Comparison of ENCODE assay signal across 27 cellular contexts in the genomic region with DNA sequence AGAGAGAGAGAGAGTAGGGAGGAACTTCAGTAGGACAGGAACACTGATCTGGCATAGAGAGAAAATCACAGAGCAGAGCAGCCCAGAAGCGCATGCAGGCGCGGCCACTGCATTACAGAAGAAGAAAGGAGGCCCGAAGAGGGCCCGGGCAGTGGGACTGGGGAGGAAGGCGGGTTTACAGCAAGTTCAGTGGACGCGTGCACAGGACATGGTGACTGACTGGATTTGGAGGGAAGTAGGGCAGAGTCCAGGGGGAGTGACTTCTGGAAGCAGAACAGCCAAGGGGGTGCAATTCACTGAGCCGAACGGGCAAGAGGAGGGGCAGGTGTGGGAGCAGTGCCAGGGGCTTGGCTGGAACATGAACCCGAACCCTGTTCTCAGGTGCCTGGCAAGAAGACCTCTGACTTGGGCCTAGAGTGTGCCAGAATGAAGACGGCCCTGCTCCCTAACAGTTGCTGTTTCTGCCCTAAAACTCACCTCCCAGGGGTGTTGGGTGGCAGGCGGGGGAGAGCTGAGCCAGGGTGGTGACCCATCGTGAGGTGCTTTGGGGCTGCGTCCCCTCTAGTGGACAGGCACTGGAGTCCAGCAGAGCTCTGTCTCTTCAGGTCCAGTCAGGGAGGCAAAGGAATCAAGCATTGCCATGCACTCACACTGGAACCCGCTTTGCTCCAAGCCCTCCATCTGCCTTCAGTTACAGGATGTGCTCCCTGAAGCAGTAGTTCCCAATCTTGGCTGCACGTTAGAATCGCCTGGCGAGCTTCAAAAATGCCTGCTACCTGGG.
DNase-seq lines count a peak whose midpoint lies in the region; ATAC-seq, FAIRE-seq and TF ChIP-seq lines count a peak whose summit lies in the region.
"Had no signal": no experiment of that assay in that cellular context is flagged by ENCODE, and none has a peak within 500 bp of the region (broad histone marks: within the 10 kb centered on the region; RNA-seq: fewer than 3 reads in every experiment).

No MANE protein-coding gene starts in this region.

- no peak overlapping the region for H3K9ac ChIP-seq in PC-3 (ENCODE audit: low read length)
- no peak overlapping the region for H3K9ac ChIP-seq in trophoblast cell (ENCODE audit: low read length)

- peak overlapping the region in 3 of 4 donors; percentile 69 to 91 (median 85) for H3K27ac ChIP-seq in Peyer's patch
- no peak overlapping the region for H3K27ac ChIP-seq in PC-3 (ENCODE audit: low read length)
- H3K27ac ChIP-seq in trophoblast cell (ENCODE audit: low read depth, low read length): no peak overlapping the region
- H3K27ac ChIP-seq: HL-60, neutrophil had no signal

- H3K9me3 Mint-ChIP-seq in Caco-2 (ENCODE audit: unreplicated experiment): no peaks in the 10 kb centered on the region
- no peaks in the 10 kb centered on the region for H3K9me3 Mint-ChIP-seq in naive B cell
- H3K9me3 Mint-ChIP-seq: activated CD4-positive, alpha-beta T cell treated with anti-CD3 and anti-CD28 coated beads, Interleukin-2, amount 10 ng/mL, durations not matched to agents 7 days and 5 days; activated naive CD4-positive, alpha-beta T cell treated with anti-CD3 and anti-CD28 coated beads, Interleukin-2, amount 50 U/mL, for 24 hours; CD8-positive, alpha-beta T cell; mesothelial cell of epicardium had no signal

- H3K4me3 ChIP-seq in Caco-2 (ENCODE audit: low read depth, low read length): no peak overlapping the region
- no peak overlapping the region for H3K4me3 ChIP-seq in Peyer's patch
- no peak overlapping the region for H3K4me3 ChIP-seq in PC-3 (ENCODE audit: low read length)
- no peak overlapping the region for H3K4me3 ChIP-seq in trophoblast cell (ENCODE audit: low read depth, low read length)
- H3K4me3 ChIP-seq: HAP-1 had no signal

- H2BK5ac ChIP-seq in trophoblast cell (ENCODE audit: low read depth, low read length, poor library complexity): no peak overlapping the region

- H2AFZ ChIP-seq in PC-3 (ENCODE audit: low read length) (no peak overlapping the region), trophoblast cell (ENCODE audit: insufficient read depth, low read length, poor library complexity) (no peak overlapping the region)

- H3K4me1 ChIP-seq in Caco-2 (peaks cover 22% of the 10 kb centered on the region), Peyer's patch (peaks cover 0 to 36% (median 1%) of the 10 kb centered on the region in 4 donors), PC-3 (ENCODE audit: insufficient read depth, low read length) (no peaks in the 10 kb centered on the region), trophoblast cell (ENCODE audit: control insufficient read depth in 1 of 2, insufficient read depth in 2 of 2, low read length in 2 of 2) (peaks cover 8 to 13% of the 10 kb centered on the region in 2 experiments)
- H3K4me1 ChIP-seq: HAP-1 had no signal

- no peak overlapping the region for H2AK5ac ChIP-seq in trophoblast cell (ENCODE audit: low read length)

- H3K14ac ChIP-seq in trophoblast cell (ENCODE audit: low read length): no peak overlapping the region

- H3K79me1 ChIP-seq in trophoblast cell (ENCODE audit: low read length): no peaks in the 10 kb centered on the region

- no peak overlapping the region for H4K12ac ChIP-seq in trophoblast cell (ENCODE audit: low read depth, low read length)

- no peak overlapping the region for H4K8ac ChIP-seq in trophoblast cell (ENCODE audit: low read depth, low read length)

- no peak overlapping the region for H3K18ac ChIP-seq in trophoblast cell (ENCODE audit: low read length)

- H3K27me3 Mint-ChIP-seq in Caco-2 (ENCODE audit: insufficient read depth, unreplicated experiment): no peaks in the 10 kb centered on the region
- peaks cover 0 to 11% (median 5%) of the 10 kb centered on the region in 3 donors for H3K27me3 Mint-ChIP-seq in naive B cell

- no CpG with 5 or more reads among the region's 19 CpGs for WGBS in trophoblast cell (ENCODE audit: extremely low coverage, insufficient coverage, insufficient read length)

- no peak overlapping the region for H3K4ac ChIP-seq in trophoblast cell (ENCODE audit: low read depth, low read length)

- H3K36me3 Mint-ChIP-seq in Caco-2 (ENCODE audit: insufficient read depth, unreplicated experiment): no peaks in the 10 kb centered on the region
- H3K36me3 Mint-ChIP-seq in naive B cell: no peaks in the 10 kb centered on the region
- H3K36me3 Mint-ChIP-seq: activated naive CD4-positive, alpha-beta T cell treated with anti-CD3 and anti-CD28 coated beads, Interleukin-2, amount 50 U/mL, for 24 hours; CD8-positive, alpha-beta T cell; mesothelial cell of epicardium had no signal

- H3K9me3 ChIP-seq in Caco-2 (no peaks in the 10 kb centered on the region), Peyer's patch (no peaks in the 10 kb centered on the region), PC-3 (ENCODE audit: low read length) (no peaks in the 10 kb centered on the region), trophoblast cell (ENCODE audit: insufficient read depth, low read depth, low read length) (no peaks in the 10 kb centered on the region)
- H3K9me3 ChIP-seq: HAP-1, neutrophil had no signal

- BruUV-seq in Caco-2 (replicated peaks; lab: Mats Ljungman, UMichigan) (no TSS peak), PC-3 (replicated peaks; lab: Mats Ljungman, UMichigan) (no TSS peak)

- H3K4me2 ChIP-seq in PC-3 (ENCODE audit: low read length) (no peak overlapping the region), trophoblast cell (ENCODE audit: low read length) (no peak overlapping the region)

- no peak for ATAC-seq in naive B cell (ENCODE audit: low read depth in 2 of 2)
- ATAC-seq in PC-3: no peak
- ATAC-seq: CD8-positive, alpha-beta T cell had no signal

- H3K23ac ChIP-seq in trophoblast cell (ENCODE audit: low read length): no peak overlapping the region

- H3K79me2 ChIP-seq in PC-3 (ENCODE audit: low read length): no peaks in the 10 kb centered on the region
- H3K79me2 ChIP-seq in trophoblast cell (ENCODE audit: control insufficient read depth, insufficient read depth, low read length, poor library complexity): no peaks in the 10 kb centered on the region

- POLR2A ChIA-PET in Caco-2 (lab: Charles Lee) (no interaction called here), GM10248 (lab: Yijun Ruan, JAX) (no interaction called here), PC-3 (lab: Charles Lee; ENCODE audit: unreplicated experiment) (no interaction called here)

- H3K27ac Mint-ChIP-seq in Caco-2 (ENCODE audit: unreplicated experiment): peak overlapping the region; percentile 73
- H3K27ac Mint-ChIP-seq in naive B cell: peak overlapping the region in 3 of 6 donors; percentile 20 to 76 (median 37)
- H3K27ac Mint-ChIP-seq: activated CD4-positive, alpha-beta T cell treated with anti-CD3 and anti-CD28 coated beads, Interleukin-2, amount 10 ng/mL, durations not matched to agents 7 days and 5 days; activated naive CD4-positive, alpha-beta T cell treated with anti-CD3 and anti-CD28 coated beads, Interleukin-2, amount 50 U/mL, for 24 hours; CD8-positive, alpha-beta T cell; mesothelial cell of epicardium; progenitor cell of endocrine pancreas had no signal

- no peak overlapping the region for H2BK120ac ChIP-seq in trophoblast cell (ENCODE audit: insufficient read depth, low read length, poor library complexity)

- H3F3A ChIP-seq in PC-3 (ENCODE audit: low read length, unreplicated experiment): no peaks in the 10 kb centered on the region

- intact Hi-C loops in Caco-2 (cut with micrococcal nuclease; ENCODE audit: unreplicated experiment) (no loop called here), PC-3 (cut with micrococcal nuclease) (no loop called here)

- no peaks in the 10 kb centered on the region for H3K36me3 ChIP-seq in Caco-2 (ENCODE audit: control insufficient read depth, insufficient read depth, low read length)
- no peaks in the 10 kb centered on the region for H3K36me3 ChIP-seq in Peyer's patch
- H3K36me3 ChIP-seq in PC-3 (ENCODE audit: low read depth, low read length): no peaks in the 10 kb centered on the region
- H3K36me3 ChIP-seq in trophoblast cell (ENCODE audit: control insufficient read depth in 1 of 2, insufficient read depth in 2 of 2, low read length in 2 of 2): no peaks in the 10 kb centered on the region
- H3K36me3 ChIP-seq: HAP-1, neutrophil had no signal

- no peak for DNase-seq in Caco-2
- peak in 2 of 3 donors; percentile 91 for DNase-seq in Peyer's patch
- DNase-seq in left kidney (ENCODE audit: low read depth, low spot score): peak; percentile 58
- no peak for DNase-seq in naive B cell
- no peak for DNase-seq in GM10248 (ENCODE audit: extremely low spot score)
- DNase-seq in PC-3: no peak
- DNase-seq in trophoblast cell: no peak
- DNase-seq in GM12892 (ENCODE audit: insufficient read length): no peak
- DNase-seq: activated CD4-positive, alpha-beta T cell treated with anti-CD3 and anti-CD28 coated beads, Interleukin-2, amount 10 ng/mL, durations not matched to agents 7 days and 5 days; CD8-positive, alpha-beta T cell; dermis blood vessel endothelial cell; GDM1; kidney glomerular epithelial cell; NCI-H1105; NCI-H2107; NCI-H446; Right ventricle myocardium superior; stimulated activated CD8-positive, alpha-beta memory T cell treated with anti-CD3 and anti-CD28 coated beads, Interleukin-4, amount 100 ng/mL, for 48 hours; T-helper 9 cell had no signal

- no peak for TF ChIP-seq CTCF in Caco-2 (IDR thresholded peaks at IDR 0.05; ENCODE audit: insufficient read depth in 1 of 2, low read depth in 1 of 2, low read length in 1 of 2, severe bottlenecking in 1 of 2, unreplicated experiment in 1 of 2)
- TF ChIP-seq CTCF in Peyer's patch (IDR thresholded peaks at IDR 0.05): peak in 1 of 6 experiments; percentile 14
- TF ChIP-seq CTCF in GM10248 (IDR thresholded peaks at IDR 0.05; ENCODE audit: control extremely low read depth, extremely low read depth, low read depth, missing control alignments): no peak
- TF ChIP-seq CTCF in PC-3 (conservative IDR thresholded peaks at IDR 0.05; ENCODE audit: low read depth, low read length): no peak

- no peak overlapping the region for H4K91ac ChIP-seq in trophoblast cell (ENCODE audit: low read depth, low read length)

- FAIRE-seq in GM12892 (lab: Jason Lieb, UNC): no peak
- FAIRE-seq: endothelial cell of umbilical vein, urothelium cell line had no signal

- no peaks in the 10 kb centered on the region for H3K27me3 ChIP-seq in Caco-2 (replicated peaks; ENCODE audit: control insufficient read depth, insufficient read depth, low read length)
- H3K27me3 ChIP-seq in Peyer's patch: no peaks in the 10 kb centered on the region
- H3K27me3 ChIP-seq in PC-3 (ENCODE audit: low read length): no peaks in the 10 kb centered on the region
- H3K27me3 ChIP-seq in trophoblast cell (ENCODE audit: insufficient read depth, low read length): no peaks in the 10 kb centered on the region

- CTCF ChIA-PET in Caco-2 (lab: Charles Lee) (no interaction called here), GM10248 (lab: Yijun Ruan, JAX) (no interaction called here), PC-3 (lab: Charles Lee) (no interaction called here)

- H3K9me2 ChIP-seq in PC-3 (replicated peaks; ENCODE audit: low read length): no peaks in the 10 kb centered on the region

- no peak overlapping the region for H2BK12ac ChIP-seq in trophoblast cell (ENCODE audit: low read length)

- TF ChIP-seq POLR2A in Peyer's patch (IDR thresholded peaks at IDR 0.05) (peak in 1 of 2 donors; percentile 55), GM12892 (IDR thresholded peaks at IDR 0.05; ENCODE audit: low read depth, low read length) (no peak)

- H3K4me1 Mint-ChIP-seq in Caco-2 (ENCODE audit: low read depth, unreplicated experiment) (peaks cover 33% of the 10 kb centered on the region), naive B cell (peaks cover 38 to 41% (median 41%) of the 10 kb centered on the region in 3 donors)
- H3K4me1 Mint-ChIP-seq: activated naive CD4-positive, alpha-beta T cell treated with anti-CD3 and anti-CD28 coated beads, Interleukin-2, amount 50 U/mL, for 24 hours had no signal

- no peaks in the 10 kb centered on the region for H4K20me1 ChIP-seq in PC-3 (ENCODE audit: low read length)

- H3K4me3 Mint-ChIP-seq in Caco-2 (ENCODE audit: unreplicated experiment) (no peak overlapping the region), naive B cell (peak overlapping the region in 5 of 8 donors; percentile 13 to 87 (median 57))
- H3K4me3 Mint-ChIP-seq: activated CD4-positive, alpha-beta T cell treated with anti-CD3 and anti-CD28 coated beads, Interleukin-2, amount 10 ng/mL, durations not matched to agents 7 days and 5 days; activated naive CD4-positive, alpha-beta T cell treated with anti-CD3 and anti-CD28 coated beads, Interleukin-2, amount 50 U/mL, for 24 hours; CD8-positive, alpha-beta T cell; mesothelial cell of epicardium had no signal

Comparison
In these comparisons a context has a peak if more than half of its experiments do, and no peak if none do; other contexts are left out.
1. DNase-seq: peak in Peyer's patch (2 of 3) and left kidney (single experiment); none in Caco-2 (0 of 2), naive B cell (single experiment), GM10248 (single experiment), PC-3 (single experiment), trophoblast cell (0 of 2) and GM12892 (single experiment).
2. H3K27ac ChIP-seq: peak in Peyer's patch (3 of 4); none in PC-3 (single experiment) and trophoblast cell (single experiment).